ENCODE assay signal across 8 cellular contexts in the genomic region with DNA sequence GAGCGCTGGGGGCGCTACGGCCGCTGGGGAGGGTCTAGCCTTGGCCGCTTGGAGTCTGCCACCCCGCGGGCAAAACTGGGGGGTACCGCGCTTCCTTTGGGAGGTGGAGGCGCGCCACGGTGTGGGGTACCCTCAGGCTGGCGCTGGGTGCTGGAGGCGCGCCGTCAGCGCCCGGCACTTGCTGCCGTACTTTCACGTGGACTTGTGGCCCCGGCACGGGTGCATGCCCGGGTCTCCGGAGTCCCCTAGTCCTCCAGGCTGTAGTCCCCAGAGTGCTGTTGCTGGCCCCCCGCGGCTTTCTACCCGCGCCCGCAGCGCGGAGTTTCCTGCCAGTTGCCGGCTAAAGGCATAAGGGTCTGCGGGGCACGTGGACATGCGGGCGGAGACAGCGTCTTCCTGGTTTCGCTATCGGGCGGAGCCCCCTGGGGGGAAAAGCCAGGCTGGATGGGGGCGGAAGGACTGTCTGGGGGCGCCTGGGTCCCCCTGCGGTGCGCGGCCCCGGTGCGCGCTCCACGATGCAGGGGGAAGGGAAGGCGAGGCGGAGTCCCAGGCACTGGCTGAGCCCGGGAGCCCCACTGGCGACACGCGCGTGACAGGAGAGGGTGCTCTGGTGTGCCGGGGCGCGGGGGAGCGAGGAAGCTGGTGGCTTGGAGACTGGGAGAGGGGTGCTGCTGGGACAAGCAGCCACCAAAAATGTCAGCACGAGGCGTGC. TPM values are rescaled to one million over a fixed set of nuclear protein-coding genes. Genes with fewer than 3 reads are reported as not detected.
DNase-seq lines count a peak whose midpoint lies in the region; ATAC-seq, FAIRE-seq and TF ChIP-seq lines count a peak whose summit lies in the region.

No MANE protein-coding gene starts in this region.

- H3K9me3 ChIP-seq in Peyer's patch (no peaks in the 10 kb centered on the region), pancreas (no peaks in the 10 kb centered on the region), upper lobe of right lung (no peaks in the 10 kb centered on the region)

- intact Hi-C loops in Right ventricle myocardium inferior (cut with DNase I) = loop anchor here (1.0 to 10.0 kb wide), 5 partner anchors 48 to 234 kb away; partner anchors contain the start of gene SLC26A2
- intact Hi-C loops in pancreas (cut with DNase I) = no loop called here
- intact Hi-C loops in upper lobe of right lung (cut with DNase I) = no loop called here

- H3K4me3 ChIP-seq in AG10803 (ENCODE audit: low read length) (peak overlapping the region; percentile 60), Peyer's patch (peak overlapping the region; percentile 72 to 98 (median 95)), pancreas (peak overlapping the region; percentile 80 to 91 (median 84)), upper lobe of right lung (peak overlapping the region; percentile 88)

- peaks cover 0 to 29% (median 2%) of the 10 kb centered on the region in 4 donors for H3K4me1 ChIP-seq in Peyer's patch
- no peaks in the 10 kb centered on the region for H3K4me1 ChIP-seq in pancreas
- H3K4me1 ChIP-seq in upper lobe of right lung = peaks cover 3% of the 10 kb centered on the region

- no peak for FAIRE-seq in pancreas (lab: Jason Lieb, UNC)

- H3K27ac ChIP-seq in Peyer's patch (peak overlapping the region; percentile 79 to 98 (median 90)), pancreas (peak overlapping the region; percentile 8 to 48 (median 14)), upper lobe of right lung (peak overlapping the region; percentile 65)

- H3K27me3 ChIP-seq in Peyer's patch = no peaks in the 10 kb centered on the region
- no peaks in the 10 kb centered on the region for H3K27me3 ChIP-seq in pancreas
- H3K27me3 ChIP-seq in upper lobe of right lung = no peaks in the 10 kb centered on the region

- DNase-seq in AG10803 (ENCODE audit: low read depth) = no peak
- DNase-seq in Peyer's patch = peak; percentile 54 to 79 (median 74)
- peak; percentile 54 for DNase-seq in activated naive CD4-positive, alpha-beta T cell treated with Interleukin-2 at 50 U/mL for 16 hours
- peak; percentile 80 for DNase-seq in Right ventricle myocardium inferior (ENCODE audit: missing footprints)
- DNase-seq in pancreas = peak; percentile 23 to 82 (median 52)
- peak; percentile 84 for DNase-seq in upper lobe of right lung

- ATAC-seq in HG03066 (IDR thresholded peaks at IDR 0.05; ENCODE audit: low read depth, unreplicated experiment) (peak; percentile 27), Right ventricle myocardium inferior (peak; percentile 63), pancreas (peak; percentile 49 to 69 (median 64)), upper lobe of right lung (peak; percentile 65)

- no peak for TF ChIP-seq CTCF in AG10803 (conservative IDR thresholded peaks at IDR 0.05; ENCODE audit: low read length)
- TF ChIP-seq CTCF in Peyer's patch (IDR thresholded peaks at IDR 0.05) = peak in 2 of 6 experiments; percentile 14 to 15
- TF ChIP-seq CTCF in pancreas (IDR thresholded peaks at IDR 0.05) = no peak
- TF ChIP-seq CTCF in upper lobe of right lung (IDR thresholded peaks at IDR 0.05) = no peak

- 0% methylated on average over 49 to 62 of the region's 62 CpGs for WGBS in pancreas, 2 donors

- TF ChIP-seq POLR2A in GM18526 (IDR thresholded peaks at IDR 0.05; ENCODE audit: extremely low read depth, insufficient read length) (peak; percentile 36), Peyer's patch (IDR thresholded peaks at IDR 0.05) (no peak)

- H3K36me3 ChIP-seq in Peyer's patch (no peaks in the 10 kb centered on the region), pancreas (no peaks in the 10 kb centered on the region), upper lobe of right lung (no peaks in the 10 kb centered on the region)

RNA-seq across cellular contexts. Expression of gene PPARGC1B, which starts 0.7 kb away (rescaled TPM):
- 10 to 100 TPM; 36.8 to 53.6 (median 46.7) TPM for total RNA-seq in Peyer's patch
- total RNA-seq in Right ventricle myocardium inferior = 30.1 TPM
- total RNA-seq in pancreas = 1 to 10 TPM; 1.1 to 2.4 (median 1.5) TPM
- polyA plus RNA-seq in pancreas = 1 to 10 TPM in 1 of 2 donors, under 1 TPM in 1; 0.47 to 1.4 TPM
- total RNA-seq in upper lobe of right lung = 9.8 TPM

Comparison
In these comparisons a context has a peak if more than half of its experiments do, and no peak if none do; other contexts are left out.
1. H3K27ac ChIP-seq: peak in every context shown above with its lines; median percentile 90 in Peyer's patch; 65 in upper lobe of right lung; 14 in pancreas.